Comparison of ENCODE assay signal across 17 cellular contexts in the genomic region with DNA sequence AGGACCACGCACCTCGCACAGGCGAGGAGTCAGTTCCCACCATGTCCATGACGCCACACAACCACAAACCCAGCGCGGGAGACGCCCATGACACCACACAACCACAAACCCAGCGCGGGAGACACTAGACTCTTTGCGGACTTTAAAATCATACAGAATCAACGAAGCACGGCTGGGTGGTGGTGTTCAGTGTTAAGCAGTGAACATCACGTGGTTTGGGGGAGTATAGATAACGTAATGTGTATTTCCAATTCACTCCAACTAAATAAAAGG. TPM values are rescaled to one million over a fixed set of nuclear protein-coding genes. Genes with fewer than 3 reads are reported as not detected.
DNase-seq lines count a peak whose midpoint lies in the region; ATAC-seq and TF ChIP-seq lines count a peak whose summit lies in the region.
"Had no signal": no experiment of that assay in that cellular context is flagged by ENCODE, and none has a peak within 500 bp of the region (broad histone marks: within the 10 kb centered on the region; RNA-seq: fewer than 3 reads in every experiment).

No MANE protein-coding gene starts in this region.

- peak overlapping the region in 10 of 11 experiments; percentile 31 to 88 (median 77); a peak in 20 of 22 replicates for H3K27ac ChIP-seq in BLaER1 treated with 17β-estradiol and CSF1 and Interleukin-3, amounts not matched to agents 10 nM and 100 nM
- peak overlapping the region; percentile 15 for H3K27ac ChIP-seq in CD8-positive, alpha-beta T cell (ENCODE audit: low read depth, low read length)
- peak overlapping the region; percentile 63 for H3K27ac ChIP-seq in naive thymus-derived CD4-positive, alpha-beta T cell (ENCODE audit: low read depth, low read length)
- no peak overlapping the region for H3K27ac ChIP-seq in colonic mucosa
- H3K27ac ChIP-seq: esophagus muscularis mucosa, parathyroid adenoma had no signal

- H3K4me3 Mint-ChIP-seq in CD8-positive, alpha-beta T cell, result peak overlapping the region; percentile 49
- H3K4me3 Mint-ChIP-seq in activated CD8-positive, alpha-beta T cell treated with anti-CD3 and anti-CD28 coated beads, Interleukin-2, amount 10 ng/mL, durations not matched to agents 7 days and 5 days, result no peak overlapping the region
- H3K4me3 Mint-ChIP-seq in naive thymus-derived CD4-positive, alpha-beta T cell, result peak overlapping the region; percentile 37 to 70 (median 60)
- H3K4me3 Mint-ChIP-seq: dendritic cell treated with granulocyte-macrophage colony-stimulating factor and Interleukin-4, amounts not matched to agents 40 ng/mL and 50 ng/mL, for 4 days had no signal

- intact Hi-C loops in CD8-positive, alpha-beta T cell (cut with DNase I, micrococcal nuclease), result loop anchor here in 1 of 2 experiments (2.0 kb wide), 1 partner anchor 16 kb away; no protein-coding TSS in a partner anchor
- intact Hi-C loops in naive thymus-derived CD4-positive, alpha-beta T cell (cut with micrococcal nuclease), result no loop called here
- intact Hi-C loops in colonic mucosa (cut with DNase I), result no loop called here

- peak in 1 of 7 experiments; percentile 32 for DNase-seq in CD8-positive, alpha-beta T cell
- no peak for DNase-seq in activated CD8-positive, alpha-beta T cell treated with anti-CD3 and anti-CD28 coated beads, Interleukin-2, amount 10 ng/mL, durations not matched to agents 7 days and 5 days
- peak in 2 of 9 donors; percentile 27 to 31 for DNase-seq in naive thymus-derived CD4-positive, alpha-beta T cell
- no peak for DNase-seq in NCI-H2107 treated with DMSO at 0.1 percent for 48 hours (lab: John Stamatoyannopoulos, UW; ENCODE audit: unreplicated experiment)
- DNase-seq in colonic mucosa, result no peak
- DNase-seq: activated CD4-positive, alpha-beta T cell treated with anti-CD3 and anti-CD28 coated beads for 1 hour; AML-193; DMS53; kidney glomerular epithelial cell; NCI-H1048; NCI-H2081 treated with DMSO at 0.1 percent for 48 hours; spleen had no signal

- peaks cover 82 to 100% (median 97%) of the 10 kb centered on the region in 11 experiments for H4K20me1 ChIP-seq in BLaER1 treated with 17β-estradiol and CSF1 and Interleukin-3, amounts not matched to agents 10 nM and 100 nM

- H3K9ac ChIP-seq in BLaER1 treated with 17β-estradiol and CSF1 and Interleukin-3, amounts not matched to agents 10 nM and 100 nM, result peak overlapping the region; percentile 9 to 77 (median 64); a peak in 18 of 22 replicates
- no peak overlapping the region for H3K9ac ChIP-seq in colonic mucosa (ENCODE audit: low read depth in 2 of 2, low read length in 2 of 2)
- H3K9ac ChIP-seq: parathyroid adenoma had no signal

- H3K4me1 ChIP-seq in BLaER1 treated with 17β-estradiol and CSF1 and Interleukin-3, amounts not matched to agents 10 nM and 100 nM, result peaks cover 65 to 100% (median 99%) of the 10 kb centered on the region in 10 experiments
- peaks cover 28% of the 10 kb centered on the region for H3K4me1 ChIP-seq in CD8-positive, alpha-beta T cell (ENCODE audit: insufficient read depth, low read length)
- H3K4me1 ChIP-seq in naive thymus-derived CD4-positive, alpha-beta T cell (ENCODE audit: control insufficient read depth in 2 of 2, insufficient read depth in 2 of 2, low read length in 2 of 2), result peaks cover 0 to 42% of the 10 kb centered on the region in 2 donors
- peaks cover 12% of the 10 kb centered on the region for H3K4me1 ChIP-seq in colonic mucosa
- H3K4me1 ChIP-seq: parathyroid adenoma had no signal

- peaks cover 31% of the 10 kb centered on the region for H3K4me1 Mint-ChIP-seq in CD8-positive, alpha-beta T cell (ENCODE audit: low read depth)
- peaks cover 28% of the 10 kb centered on the region for H3K4me1 Mint-ChIP-seq in activated CD8-positive, alpha-beta T cell treated with anti-CD3 and anti-CD28 coated beads, Interleukin-2, amount 10 ng/mL, durations not matched to agents 7 days and 5 days (ENCODE audit: low read depth)
- H3K4me1 Mint-ChIP-seq in naive thymus-derived CD4-positive, alpha-beta T cell, result peaks cover 30 to 68% (median 57%) of the 10 kb centered on the region in 7 donors

- CTCF ChIA-PET in CD8-positive, alpha-beta T cell (lab: Charles Lee), result interaction anchor here (0.6 to 1.7 kb wide), 2 partner anchors 39 to 79 kb away, joined by 3 to 4 read pairs; no protein-coding TSS in a partner anchor
- CTCF ChIA-PET in activated CD8-positive, alpha-beta T cell treated with anti-CD3 and anti-CD28 coated beads, Interleukin-2, amount 10 ng/mL, durations not matched to agents 7 days and 5 days (lab: Charles Lee), result interaction anchor here (1.6 kb wide), 1 partner anchor 8 kb away, joined by 5 read pairs; no protein-coding TSS in a partner anchor
- CTCF ChIA-PET in naive thymus-derived CD4-positive, alpha-beta T cell (lab: Charles Lee), result no interaction called here

- H3K27me3 Mint-ChIP-seq in CD8-positive, alpha-beta T cell (ENCODE audit: low read depth), result no peaks in the 10 kb centered on the region
- H3K27me3 Mint-ChIP-seq in activated CD8-positive, alpha-beta T cell treated with anti-CD3 and anti-CD28 coated beads, Interleukin-2, amount 10 ng/mL, durations not matched to agents 7 days and 5 days (ENCODE audit: low read depth), result no peaks in the 10 kb centered on the region
- no peaks in the 10 kb centered on the region for H3K27me3 Mint-ChIP-seq in naive thymus-derived CD4-positive, alpha-beta T cell
- H3K27me3 Mint-ChIP-seq: dendritic cell treated with granulocyte-macrophage colony-stimulating factor and Interleukin-4, amounts not matched to agents 40 ng/mL and 50 ng/mL, for 4 days had no signal

- 0 out of 22 replicates have a peak, but pooled peaks cover 0 to 4% (median 0%) of the 10 kb centered on the region in 11 experiments for H3K27me3 ChIP-seq in BLaER1 treated with 17β-estradiol and CSF1 and Interleukin-3, amounts not matched to agents 10 nM and 100 nM
- no peaks in the 10 kb centered on the region for H3K27me3 ChIP-seq in CD8-positive, alpha-beta T cell (ENCODE audit: insufficient read depth, low read length)
- no peaks in the 10 kb centered on the region for H3K27me3 ChIP-seq in naive thymus-derived CD4-positive, alpha-beta T cell (ENCODE audit: control insufficient read depth in 2 of 2, insufficient read depth in 2 of 2, low read length in 2 of 2)
- H3K27me3 ChIP-seq in colonic mucosa, result no peaks in the 10 kb centered on the region
- H3K27me3 ChIP-seq: esophagus muscularis mucosa, spleen had no signal

- peaks cover 87% of the 10 kb centered on the region for H3K36me3 Mint-ChIP-seq in CD8-positive, alpha-beta T cell
- H3K36me3 Mint-ChIP-seq in activated CD8-positive, alpha-beta T cell treated with anti-CD3 and anti-CD28 coated beads, Interleukin-2, amount 10 ng/mL, durations not matched to agents 7 days and 5 days (ENCODE audit: low read depth), result peaks cover 70% of the 10 kb centered on the region
- H3K36me3 Mint-ChIP-seq in naive thymus-derived CD4-positive, alpha-beta T cell, result peaks cover 7 to 47% (median 11%) of the 10 kb centered on the region in 5 donors

- POLR2A ChIA-PET in CD8-positive, alpha-beta T cell (lab: Charles Lee), result interaction anchor here (1.8 kb wide), 1 partner anchor 19 kb away, joined by 9 read pairs; the partner anchor contains the start of gene PTTG1IP
- POLR2A ChIA-PET in activated CD8-positive, alpha-beta T cell treated with anti-CD3 and anti-CD28 coated beads, Interleukin-2, amount 10 ng/mL, durations not matched to agents 7 days and 5 days (lab: Charles Lee), result interaction anchor here (1.0 kb wide), 1 partner anchor 44 kb away, joined by 3 read pairs; no protein-coding TSS in a partner anchor
- POLR2A ChIA-PET in naive thymus-derived CD4-positive, alpha-beta T cell (lab: Charles Lee), result interaction anchor here (0.9 kb wide), 1 partner anchor 515 kb away, joined by 3 read pairs; the partner anchor contains the start of gene CFAP410

- H3K9me3 ChIP-seq in BLaER1 treated with 17β-estradiol and CSF1 and Interleukin-3, amounts not matched to agents 10 nM and 100 nM (replicated peaks in 1 of 11), result no peaks in the 10 kb centered on the region
- H3K9me3 ChIP-seq in CD8-positive, alpha-beta T cell (ENCODE audit: low read length), result no peaks in the 10 kb centered on the region
- H3K9me3 ChIP-seq in naive thymus-derived CD4-positive, alpha-beta T cell (ENCODE audit: control insufficient read depth in 2 of 3, low read length in 3 of 3), result no peaks in the 10 kb centered on the region
- no peaks in the 10 kb centered on the region for H3K9me3 ChIP-seq in colonic mucosa
- H3K9me3 ChIP-seq: esophagus muscularis mucosa, spleen had no signal

- no peaks in the 10 kb centered on the region for H3K9me3 Mint-ChIP-seq in CD8-positive, alpha-beta T cell
- H3K9me3 Mint-ChIP-seq in activated CD8-positive, alpha-beta T cell treated with anti-CD3 and anti-CD28 coated beads, Interleukin-2, amount 10 ng/mL, durations not matched to agents 7 days and 5 days (ENCODE audit: insufficient read depth), result no peaks in the 10 kb centered on the region
- no peaks in the 10 kb centered on the region for H3K9me3 Mint-ChIP-seq in naive thymus-derived CD4-positive, alpha-beta T cell
- H3K9me3 Mint-ChIP-seq: dendritic cell treated with granulocyte-macrophage colony-stimulating factor and Interleukin-4, amounts not matched to agents 40 ng/mL and 50 ng/mL, for 4 days had no signal

- peak overlapping the region in 7 of 10 experiments; percentile 2 to 52 (median 15); a peak in 10 of 20 replicates for H3K4me3 ChIP-seq in BLaER1 treated with 17β-estradiol and CSF1 and Interleukin-3, amounts not matched to agents 10 nM and 100 nM
- H3K4me3 ChIP-seq in CD8-positive, alpha-beta T cell (ENCODE audit: low read depth, low read length), result no peak overlapping the region
- no peak overlapping the region for H3K4me3 ChIP-seq in naive thymus-derived CD4-positive, alpha-beta T cell (ENCODE audit: low read length)
- H3K4me3 ChIP-seq in colonic mucosa, result no peak overlapping the region
- H3K4me3 ChIP-seq: esophagus muscularis mucosa, spleen had no signal

- peak; percentile 37 for ATAC-seq in CD8-positive, alpha-beta T cell
- ATAC-seq in activated CD8-positive, alpha-beta T cell treated with anti-CD3 and anti-CD28 coated beads, Interleukin-2, amount 10 ng/mL, durations not matched to agents 7 days and 5 days, result peak; percentile 29
- peak; percentile 43 for ATAC-seq in naive thymus-derived CD4-positive, alpha-beta T cell
- ATAC-seq in HG02840 (IDR thresholded peaks at IDR 0.05; ENCODE audit: low FRiP score, unreplicated experiment), result no peak

- no peak for TF ChIP-seq CTCF in CD8-positive, alpha-beta T cell (IDR thresholded peaks at IDR 0.05)
- no peak for TF ChIP-seq CTCF in colonic mucosa (IDR thresholded peaks at IDR 0.05)

- H3K36me3 ChIP-seq in BLaER1 treated with 17β-estradiol and CSF1 and Interleukin-3, amounts not matched to agents 10 nM and 100 nM, result peaks cover 59 to 98% (median 85%) of the 10 kb centered on the region in 11 experiments
- peaks cover 48% of the 10 kb centered on the region for H3K36me3 ChIP-seq in CD8-positive, alpha-beta T cell (ENCODE audit: insufficient read depth, low read length)
- H3K36me3 ChIP-seq in naive thymus-derived CD4-positive, alpha-beta T cell (ENCODE audit: control insufficient read depth in 2 of 3, insufficient read depth in 3 of 3, low read length in 3 of 3), result peaks cover 15 to 88% (median 15%) of the 10 kb centered on the region in 3 experiments
- peaks cover 16% of the 10 kb centered on the region for H3K36me3 ChIP-seq in colonic mucosa

- H3K27ac Mint-ChIP-seq in CD8-positive, alpha-beta T cell, result peak overlapping the region; percentile 92
- H3K27ac Mint-ChIP-seq in activated CD8-positive, alpha-beta T cell treated with anti-CD3 and anti-CD28 coated beads, Interleukin-2, amount 10 ng/mL, durations not matched to agents 7 days and 5 days, result peak overlapping the region; percentile 58
- peak overlapping the region in 8 of 9 donors; percentile 78 to 94 (median 90) for H3K27ac Mint-ChIP-seq in naive thymus-derived CD4-positive, alpha-beta T cell
- H3K27ac Mint-ChIP-seq: dendritic cell treated with granulocyte-macrophage colony-stimulating factor and Interleukin-4, amounts not matched to agents 40 ng/mL and 50 ng/mL, for 4 days had no signal

- peak overlapping the region; percentile 80 to 98 (median 92) for H3K4me2 ChIP-seq in BLaER1 treated with 17β-estradiol and CSF1 and Interleukin-3, amounts not matched to agents 10 nM and 100 nM

RNA-seq across cellular contexts. Expression of gene PTTG1IP, which starts 19.2 kb away (rescaled TPM):
- 10 to 100 TPM; 71.0 to 73.3 TPM for total RNA-seq in CD8-positive, alpha-beta T cell
- 10 to 100 TPM; 54.9 to 55.2 TPM for total RNA-seq in activated CD8-positive, alpha-beta T cell treated with anti-CD3 and anti-CD28 coated beads, Interleukin-2, amount 10 ng/mL, durations not matched to agents 7 days and 5 days
- 100 to 1,000 TPM in 2 of 5 experiments, 10 to 100 TPM in 3; 83.8 to 122 (median 95.6) TPM for total RNA-seq in naive thymus-derived CD4-positive, alpha-beta T cell
- polyA plus RNA-seq in naive thymus-derived CD4-positive, alpha-beta T cell, result 10 to 100 TPM; 60.9 to 79.8 TPM
- total RNA-seq in colonic mucosa, result 100 to 1,000 TPM; 218 to 414 TPM

RNA-seq across cellular contexts. Expression of gene SUMO3, which starts 36.5 kb away (rescaled TPM):
- 10 to 100 TPM; 84.7 to 87.3 TPM for total RNA-seq in CD8-positive, alpha-beta T cell
- total RNA-seq in activated CD8-positive, alpha-beta T cell treated with anti-CD3 and anti-CD28 coated beads, Interleukin-2, amount 10 ng/mL, durations not matched to agents 7 days and 5 days, result 100 to 1,000 TPM in 1 of 2 experiments, 10 to 100 TPM in 1; 98.8 to 102 TPM
- total RNA-seq in naive thymus-derived CD4-positive, alpha-beta T cell, result 10 to 100 TPM; 46.9 to 91.7 (median 70.2) TPM
- polyA plus RNA-seq in naive thymus-derived CD4-positive, alpha-beta T cell, result 10 to 100 TPM; 85.1 to 88.9 TPM
- total RNA-seq in colonic mucosa, result 10 to 100 TPM; 81.3 to 82.8 TPM

RNA-seq across cellular contexts. Expression of gene UBE2G2, which starts 52.7 kb away (rescaled TPM):
- 10 to 100 TPM; 88.8 to 89.1 TPM for total RNA-seq in CD8-positive, alpha-beta T cell
- 10 to 100 TPM; 85.5 to 86.0 TPM for total RNA-seq in activated CD8-positive, alpha-beta T cell treated with anti-CD3 and anti-CD28 coated beads, Interleukin-2, amount 10 ng/mL, durations not matched to agents 7 days and 5 days
- 100 to 1,000 TPM; 108 to 150 (median 129) TPM for total RNA-seq in naive thymus-derived CD4-positive, alpha-beta T cell
- polyA plus RNA-seq in naive thymus-derived CD4-positive, alpha-beta T cell, result 10 to 100 TPM; 50.7 to 65.8 TPM
- 10 to 100 TPM; 50.3 to 76.1 TPM for total RNA-seq in colonic mucosa

Comparison
In these comparisons a context has a peak if more than half of its experiments do, and no peak if none do; other contexts are left out.
1. H3K4me3 ChIP-seq: peak in BLaER1 treated with 17β-estradiol and CSF1 and Interleukin-3, amounts not matched to agents 10 nM and 100 nM (7 of 10); none in CD8-positive, alpha-beta T cell (single experiment), naive thymus-derived CD4-positive, alpha-beta T cell (single experiment) and colonic mucosa (single experiment).
2. H3K9ac ChIP-seq: peak in BLaER1 treated with 17β-estradiol and CSF1 and Interleukin-3, amounts not matched to agents 10 nM and 100 nM (11 of 11); none in colonic mucosa (0 of 2).
3. Peak in every context shown above with its lines, with median percentiles within 50 percentile points of each other: H3K27ac Mint-ChIP-seq.